Comparison of ENCODE assay signal across 1 cellular context in the genomic region with DNA sequence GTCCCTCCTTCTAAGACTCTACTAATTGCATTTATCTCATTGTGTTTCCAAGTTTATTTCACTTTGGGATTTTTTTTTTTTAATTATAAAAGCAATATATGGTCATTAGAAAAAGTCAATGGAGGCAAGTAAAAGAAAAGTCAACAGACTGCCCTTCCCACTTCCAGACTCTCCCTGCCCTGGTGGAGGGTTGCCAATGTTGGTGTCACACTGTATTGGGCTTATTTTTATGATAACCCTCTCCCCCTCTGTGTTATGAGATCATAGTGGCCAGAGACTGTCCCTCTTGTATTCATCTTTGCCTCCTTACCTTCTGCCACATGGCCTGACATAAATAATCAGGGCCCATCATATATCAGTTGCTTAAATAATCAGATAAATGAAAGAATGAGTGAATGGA.
TF ChIP-seq lines count a peak whose summit lies in the region.

No MANE protein-coding gene starts in this region.

TF ChIP-seq in SK-N-SH, 30 proteins besides CTCF, POLR2A, EP300 and RAD21 (continued from another document):
- TF ChIP-seq, protein P1, sequence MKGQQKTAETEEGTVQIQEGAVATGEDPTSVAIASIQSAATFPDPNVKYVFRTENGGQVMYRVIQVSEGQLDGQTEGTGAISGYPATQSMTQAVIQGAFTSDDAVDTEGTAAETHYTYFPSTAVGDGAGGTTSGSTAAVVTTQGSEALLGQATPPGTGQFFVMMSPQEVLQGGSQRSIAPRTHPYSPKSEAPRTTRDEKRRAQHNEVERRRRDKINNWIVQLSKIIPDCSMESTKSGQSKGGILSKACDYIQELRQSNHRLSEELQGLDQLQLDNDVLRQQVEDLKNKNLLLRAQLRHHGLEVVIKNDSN (IDR thresholded peaks at IDR 0.05; ENCODE audit: borderline replicate concordance, low read depth): no peak
- TF ChIP-seq SMC3 (IDR thresholded peaks at IDR 0.05; ENCODE audit: low read depth, low read length): no peak
- TF ChIP-seq, protein P2, sequence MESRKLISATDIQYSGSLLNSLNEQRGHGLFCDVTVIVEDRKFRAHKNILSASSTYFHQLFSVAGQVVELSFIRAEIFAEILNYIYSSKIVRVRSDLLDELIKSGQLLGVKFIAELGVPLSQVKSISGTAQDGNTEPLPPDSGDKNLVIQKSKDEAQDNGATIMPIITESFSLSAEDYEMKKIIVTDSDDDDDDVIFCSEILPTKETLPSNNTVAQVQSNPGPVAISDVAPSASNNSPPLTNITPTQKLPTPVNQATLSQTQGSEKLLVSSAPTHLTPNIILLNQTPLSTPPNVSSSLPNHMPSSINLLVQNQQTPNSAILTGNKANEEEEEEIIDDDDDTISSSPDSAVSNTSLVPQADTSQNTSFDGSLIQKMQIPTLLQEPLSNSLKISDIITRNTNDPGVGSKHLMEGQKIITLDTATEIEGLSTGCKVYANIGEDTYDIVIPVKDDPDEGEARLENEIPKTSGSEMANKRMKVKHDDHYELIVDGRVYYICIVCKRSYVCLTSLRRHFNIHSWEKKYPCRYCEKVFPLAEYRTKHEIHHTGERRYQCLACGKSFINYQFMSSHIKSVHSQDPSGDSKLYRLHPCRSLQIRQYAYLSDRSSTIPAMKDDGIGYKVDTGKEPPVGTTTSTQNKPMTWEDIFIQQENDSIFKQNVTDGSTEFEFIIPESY (IDR thresholded peaks at IDR 0.05; ENCODE audit: borderline replicate concordance, low read depth): no peak
- TF ChIP-seq TCF12 (IDR thresholded peaks at IDR 0.05): no peak
- TF ChIP-seq MEF2A (IDR thresholded peaks at IDR 0.05; ENCODE audit: borderline replicate concordance, low read depth): no peak
- no peak for TF ChIP-seq RXRA (IDR thresholded peaks at IDR 0.05; ENCODE audit: borderline replicate concordance, low read depth)
- TF ChIP-seq NFIC (IDR thresholded peaks at IDR 0.05; ENCODE audit: borderline replicate concordance): no peak
